ENCODE assay signal across 13 cellular contexts in genomic region chr6:134041093-134041492, GRCh38. TPM values are rescaled to one million over a fixed set of nuclear protein-coding genes. Genes with fewer than 3 reads are reported as not detected.
DNase-seq lines count a peak whose midpoint lies in the region; ATAC-seq and TF ChIP-seq lines count a peak whose summit lies in the region.
"Had no signal": no experiment of that assay in that cellular context is flagged by ENCODE, and none has a peak within 500 bp of the region (broad histone marks: within the 10 kb centered on the region; RNA-seq: fewer than 3 reads in every experiment).

No MANE protein-coding gene starts in this region.

- H3K4me1 Mint-ChIP-seq in activated naive CD8-positive, alpha-beta T cell treated with anti-CD3 and anti-CD28 coated beads, Interleukin-2, amount 50 U/mL, for 24 hours, result no peaks in the 10 kb centered on the region
- H3K4me1 Mint-ChIP-seq in activated T-helper 17 cell treated with anti-CD3 and anti-CD28 coated beads, Interleukin-2, amount 50 U/mL, for 72 hours, result peaks cover 3% of the 10 kb centered on the region

- no peak overlapping the region for H3K27ac Mint-ChIP-seq in activated naive CD8-positive, alpha-beta T cell treated with anti-CD3 and anti-CD28 coated beads, Interleukin-2, amount 50 U/mL, for 24 hours
- H3K27ac Mint-ChIP-seq in activated T-helper 17 cell treated with anti-CD3 and anti-CD28 coated beads, Interleukin-2, amount 50 U/mL, for 72 hours, result no peak overlapping the region

- H3K27me3 Mint-ChIP-seq in activated naive CD8-positive, alpha-beta T cell treated with anti-CD3 and anti-CD28 coated beads, Interleukin-2, amount 50 U/mL, for 24 hours, result peaks cover 5% of the 10 kb centered on the region
- peaks cover 15% of the 10 kb centered on the region for H3K27me3 Mint-ChIP-seq in activated T-helper 17 cell treated with anti-CD3 and anti-CD28 coated beads, Interleukin-2, amount 50 U/mL, for 72 hours

- DNase-seq in Daoy (ENCODE audit: low read depth) (peak; percentile 37), NB4 (ENCODE audit: low read depth) (peak; percentile 37), amniotic stem cell (lab: John Stamatoyannopoulos, UW) (peak; percentile 49), kidney epithelial cell (ENCODE audit: low read depth) (peak; percentile 23), NCI-H1048 (lab: John Stamatoyannopoulos, UW) (no peak)
- no peak for DNase-seq in activated naive CD8-positive, alpha-beta T cell treated with anti-CD3 and anti-CD28 coated beads, Interleukin-2, amount 50 U/mL, for 24 hours
- DNase-seq: activated CD4-positive, alpha-beta T cell treated with anti-CD3 and anti-CD28 coated beads, Interleukin-2, amount 50 U/mL, for 48 hours; anterior cingulate cortex; COR-L47 had no signal

- H3K4me3 Mint-ChIP-seq in activated naive CD8-positive, alpha-beta T cell treated with anti-CD3 and anti-CD28 coated beads, Interleukin-2, amount 50 U/mL, for 24 hours, result no peak overlapping the region
- H3K4me3 Mint-ChIP-seq in activated T-helper 17 cell treated with anti-CD3 and anti-CD28 coated beads, Interleukin-2, amount 50 U/mL, for 72 hours, result no peak overlapping the region

- no peak for ATAC-seq in HG03135 (IDR thresholded peaks at IDR 0.05; ENCODE audit: unreplicated experiment)
- no peak for ATAC-seq in activated naive CD8-positive, alpha-beta T cell treated with anti-CD3 and anti-CD28 coated beads, Interleukin-2, amount 50 U/mL, for 24 hours
- no peak for ATAC-seq in activated T-helper 17 cell treated with anti-CD3 and anti-CD28 coated beads, Interleukin-2, amount 50 U/mL, for 72 hours (replicated peaks)

- no peaks in the 10 kb centered on the region for H3K36me3 Mint-ChIP-seq in activated naive CD8-positive, alpha-beta T cell treated with anti-CD3 and anti-CD28 coated beads, Interleukin-2, amount 50 U/mL, for 24 hours (ENCODE audit: low read depth)
- H3K36me3 Mint-ChIP-seq in activated T-helper 17 cell treated with anti-CD3 and anti-CD28 coated beads, Interleukin-2, amount 50 U/mL, for 72 hours (ENCODE audit: low read depth), result no peaks in the 10 kb centered on the region

- TF ChIP-seq POLR2A in NB4 (IDR thresholded peaks at IDR 0.05; ENCODE audit: extremely low read depth, insufficient read length), result no peak

- no peaks in the 10 kb centered on the region for H3K9me3 Mint-ChIP-seq in activated naive CD8-positive, alpha-beta T cell treated with anti-CD3 and anti-CD28 coated beads, Interleukin-2, amount 50 U/mL, for 24 hours
- H3K9me3 Mint-ChIP-seq in activated T-helper 17 cell treated with anti-CD3 and anti-CD28 coated beads, Interleukin-2, amount 50 U/mL, for 72 hours, result no peaks in the 10 kb centered on the region

- H3K4me3 ChIP-seq in NB4 (ENCODE audit: low read depth, low read length) (no peak overlapping the region), kidney epithelial cell (ENCODE audit: low read depth, low read length) (no peak overlapping the region)
- H3K4me3 ChIP-seq: SK-N-MC, skin epidermis had no signal

- TF ChIP-seq CTCF in NB4 (IDR thresholded peaks at IDR 0.05; ENCODE audit: low read depth, low read length) (no peak), kidney epithelial cell (IDR thresholded peaks at IDR 0.05; ENCODE audit: insufficient read depth, low read length, poor library complexity, severe bottlenecking) (no peak)

- no peaks in the 10 kb centered on the region for H3K27me3 ChIP-seq in kidney epithelial cell (ENCODE audit: control insufficient read depth, insufficient read depth, low read length)

- no peaks in the 10 kb centered on the region for H3K36me3 ChIP-seq in kidney epithelial cell (ENCODE audit: control insufficient read depth, insufficient read depth, low read length)

RNA-seq across cellular contexts. Expression of gene SLC2A12, which starts 11.3 kb away (rescaled TPM):
- 0.36 and 0.69 TPM in 2 replicates for total RNA-seq in Daoy (2014; rRNA removed; shearing (Covaris generic))
- 2.5 and 4.0 TPM in 2 replicates for total RNA-seq in kidney epithelial cell
- total RNA-seq in activated T-helper 17 cell treated with anti-CD3 and anti-CD28 coated beads, Interleukin-2, amount 50 U/mL, for 72 hours, result under 1 TPM; 0.13 to 0.37 TPM

Comparison
In these comparisons a context has a peak if more than half of its experiments do, and no peak if none do; other contexts are left out.
1. DNase-seq: peak in Daoy (single experiment), NB4 (single experiment), amniotic stem cell (single experiment) and kidney epithelial cell (single experiment); none in activated naive CD8-positive, alpha-beta T cell treated with anti-CD3 and anti-CD28 coated beads, Interleukin-2, amount 50 U/mL, for 24 hours (single experiment) and NCI-H1048 (single experiment).